ENCODE assay signal across 1 cellular context in the genomic region with DNA sequence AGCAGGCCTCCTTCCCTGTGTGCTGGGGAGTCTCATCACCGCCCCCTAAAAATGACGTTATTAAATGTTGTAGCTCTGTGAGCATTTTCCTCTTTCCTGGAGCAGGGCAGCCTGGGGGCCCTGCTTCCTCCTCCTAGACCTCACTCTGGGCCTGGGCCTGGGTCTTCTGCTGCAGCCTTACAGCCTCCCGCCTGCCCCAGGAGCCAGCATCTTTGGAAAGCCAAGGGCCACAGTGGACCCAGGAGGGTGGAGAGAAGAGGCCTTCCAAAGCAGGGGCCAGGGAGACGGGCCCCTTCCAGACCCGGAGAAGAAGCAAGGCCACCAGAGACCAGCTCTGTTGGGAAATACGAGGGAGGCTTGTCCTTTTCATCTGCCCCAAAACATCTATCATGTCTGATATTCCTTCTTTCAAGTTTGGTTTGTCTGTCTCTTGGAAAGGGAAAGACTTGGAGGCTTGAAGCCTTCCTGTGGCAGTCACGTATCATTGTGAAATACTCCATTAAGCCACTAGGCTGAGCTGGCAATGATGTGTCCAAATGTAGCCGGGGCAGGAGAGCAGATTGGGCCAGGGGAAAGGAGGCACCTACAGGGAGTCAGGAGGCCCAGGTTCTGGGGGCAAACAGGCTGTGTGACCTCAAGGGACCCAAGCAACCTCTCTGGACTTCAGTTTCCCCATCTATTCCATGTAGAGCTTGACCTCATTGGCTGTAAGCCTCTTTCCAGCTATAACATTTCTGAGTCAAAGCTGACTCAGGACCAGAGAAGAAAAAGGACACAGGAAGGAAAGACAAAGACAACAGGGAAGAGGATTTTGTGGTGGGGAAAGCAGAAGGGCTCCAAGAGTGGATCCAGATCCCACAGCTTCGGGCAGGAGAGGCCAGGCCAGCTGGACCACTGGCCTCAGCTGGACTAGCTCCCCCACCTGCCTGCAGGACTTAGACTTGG.
TF ChIP-seq lines count a peak whose summit lies in the region.

No MANE protein-coding gene starts in this region.

TF ChIP-seq in IMR-90, 13 proteins besides CTCF, POLR2A, EP300 and RAD21 (continued from another document):
- TF ChIP-seq RFX5 (IDR thresholded peaks at IDR 0.05; ENCODE audit: low read depth, low read length) (no peak), BHLHE40 (IDR thresholded peaks at IDR 0.05; ENCODE audit: low read depth, low read length) (no peak)
